ENCODE assay signal across 14 cellular contexts in genomic region chr7:6128205-6128604, GRCh38.
"Had no signal": no experiment of that assay in that cellular context is flagged by ENCODE, and none has a peak within 500 bp of the region (broad histone marks: within the 10 kb centered on the region; RNA-seq: fewer than 3 reads in every experiment).

No MANE protein-coding gene starts in this region.

- DNase-seq: activated CD4-positive, CD25-positive, alpha-beta regulatory T cell treated with anti-CD3 and anti-CD28 coated beads, Interleukin-2, amount 50 U/mL, for 72 hours; activated CD8-positive, alpha-beta memory T cell treated with anti-CD3 and anti-CD28 coated beads, Interleukin-2, amount 10 ng/mL, durations not matched to agents 7 days and 5 days; activated gamma-delta T cell treated with Interleukin-2 at 50 U/mL for 16 hours; activated naive CD8-positive, alpha-beta T cell treated with anti-CD3 and anti-CD28 coated beads, Interleukin-2, amount 10 ng/mL, durations not matched to agents 7 days and 5 days; activated T-cell treated with anti-CD3 and anti-CD28 coated beads, Interleukin-2, amount 50 U/mL, for 48 hours; anterior cingulate cortex; erythroblast; hippocampal formation; kidney; left lung; naive thymus-derived CD4-positive, alpha-beta T cell; stimulated activated naive CD4-positive, alpha-beta T cell; T-helper 9 cell; transverse colon had no signal

- H3K9me3 ChIP-seq: left lung, transverse colon had no signal

- FAIRE-seq: kidney had no signal

- H3K27ac Mint-ChIP-seq: activated CD8-positive, alpha-beta memory T cell treated with anti-CD3 and anti-CD28 coated beads, Interleukin-2, amount 10 ng/mL, durations not matched to agents 7 days and 5 days; activated naive CD8-positive, alpha-beta T cell treated with anti-CD3 and anti-CD28 coated beads, Interleukin-2, amount 10 ng/mL, durations not matched to agents 7 days and 5 days had no signal

- H3K4me1 Mint-ChIP-seq: activated CD8-positive, alpha-beta memory T cell treated with anti-CD3 and anti-CD28 coated beads, Interleukin-2, amount 10 ng/mL, durations not matched to agents 7 days and 5 days had no signal

- H3K9me3 Mint-ChIP-seq: activated naive CD8-positive, alpha-beta T cell treated with anti-CD3 and anti-CD28 coated beads, Interleukin-2, amount 10 ng/mL, durations not matched to agents 7 days and 5 days; naive thymus-derived CD4-positive, alpha-beta T cell had no signal

- ATAC-seq: activated CD8-positive, alpha-beta memory T cell treated with anti-CD3 and anti-CD28 coated beads, Interleukin-2, amount 10 ng/mL, durations not matched to agents 7 days and 5 days; left lung; naive thymus-derived CD4-positive, alpha-beta T cell had no signal

- H3K4me3 Mint-ChIP-seq: activated CD8-positive, alpha-beta memory T cell treated with anti-CD3 and anti-CD28 coated beads, Interleukin-2, amount 10 ng/mL, durations not matched to agents 7 days and 5 days; activated naive CD8-positive, alpha-beta T cell treated with anti-CD3 and anti-CD28 coated beads, Interleukin-2, amount 10 ng/mL, durations not matched to agents 7 days and 5 days; naive thymus-derived CD4-positive, alpha-beta T cell had no signal

- H3K27me3 Mint-ChIP-seq: activated CD8-positive, alpha-beta memory T cell treated with anti-CD3 and anti-CD28 coated beads, Interleukin-2, amount 10 ng/mL, durations not matched to agents 7 days and 5 days; activated naive CD8-positive, alpha-beta T cell treated with anti-CD3 and anti-CD28 coated beads, Interleukin-2, amount 10 ng/mL, durations not matched to agents 7 days and 5 days; naive thymus-derived CD4-positive, alpha-beta T cell had no signal
